Comparison of ENCODE assay signal across 2 cellular contexts in genomic region chr5:132436936-132437335, GRCh38.
TF ChIP-seq lines count a peak whose summit lies in the region.

No MANE protein-coding gene starts in this region.

TF ChIP-seq in liver, 16 proteins besides CTCF, POLR2A, EP300 and RAD21:
- TF ChIP-seq MAX (IDR thresholded peaks at IDR 0.05) (no peak), TAF1 (conservative IDR thresholded peaks at IDR 0.05) (no peak), RXRA (IDR thresholded peaks at IDR 0.05) (no peak), ZBTB33 (IDR thresholded peaks at IDR 0.05) (no peak), HNF4A (conservative IDR thresholded peaks at IDR 0.05) (no peak), YY1 (IDR thresholded peaks at IDR 0.05) (no peak), SP1 (IDR thresholded peaks at IDR 0.05) (no peak), REST (IDR thresholded peaks at IDR 0.05) (no peak), NR2F2 (IDR thresholded peaks at IDR 0.05) (no peak), EGR1 (IDR thresholded peaks at IDR 0.05; ENCODE audit: low read depth in 2 of 2) (no peak), JUND (IDR thresholded peaks at IDR 0.05) (no peak), GABPA (IDR thresholded peaks at IDR 0.05 in 1 of 2, conservative IDR thresholded peaks at IDR 0.05 in 1 of 2) (no peak), FOXA1 (IDR thresholded peaks at IDR 0.05) (no peak), HNF4G (IDR thresholded peaks at IDR 0.05) (no peak), ATF3 (IDR thresholded peaks at IDR 0.05) (no peak), FOXA2 (IDR thresholded peaks at IDR 0.05) (no peak)

TF ChIP-seq in HepG2, 621 proteins besides CTCF, POLR2A, EP300 and RAD21 (continued from another document):
- no peak for TF ChIP-seq ZNF512 (CRISPR knock-in tag; IDR thresholded peaks at IDR 0.05)
